In genomic region chr12:51183816-51184215, GRCh38 we compare ENCODE assay signal across 9 cellular contexts. TPM values are rescaled to one million over a fixed set of nuclear protein-coding genes. Genes with fewer than 3 reads are reported as not detected.
DNase-seq lines count a peak whose midpoint lies in the region; TF ChIP-seq lines count a peak whose summit lies in the region.
"Had no signal": no experiment of that assay in that cellular context is flagged by ENCODE, and none has a peak within 500 bp of the region (broad histone marks: within the 10 kb centered on the region; RNA-seq: fewer than 3 reads in every experiment).

No MANE protein-coding gene starts in this region.

- H3K27me3 Mint-ChIP-seq in nephron progenitor cell (ENCODE audit: low read depth, poor library complexity), result peaks cover 11% of the 10 kb centered on the region

- intact Hi-C loops in colonic mucosa (cut with DNase I), result no loop called here

- no peaks in the 10 kb centered on the region for H3K36me3 Mint-ChIP-seq in nephron progenitor cell (ENCODE audit: low read depth)

- no peaks in the 10 kb centered on the region for H3K4me1 ChIP-seq in colonic mucosa

- no peak overlapping the region for H3K4me3 Mint-ChIP-seq in nephron progenitor cell

- H3K27ac ChIP-seq in colonic mucosa, result no peak overlapping the region
- H3K27ac ChIP-seq: VCaP had no signal

- H3K9me3 Mint-ChIP-seq in nephron progenitor cell, result no peaks in the 10 kb centered on the region

- no peaks in the 10 kb centered on the region for H3K9me3 ChIP-seq in colonic mucosa

- H3K4me1 Mint-ChIP-seq in nephron progenitor cell, result peaks cover 39% of the 10 kb centered on the region

- peak; percentile 46 for DNase-seq in Daoy (ENCODE audit: low read depth)
- peak; percentile 81 for DNase-seq in NCI-H2196 (lab: John Stamatoyannopoulos, UW; ENCODE audit: unreplicated experiment)
- peak; percentile 47 for DNase-seq in colonic mucosa
- no peak for DNase-seq in nephron progenitor cell
- no peak for DNase-seq in cerebellar cortex (ENCODE audit: low spot score)
- DNase-seq in germinal center (ENCODE audit: low spot score), result no peak
- DNase-seq in activated effector memory CD4-positive, alpha-beta T cell treated with Interleukin-2 at 50 U/mL for 16 hours, result no peak
- DNase-seq in stimulated activated CD4-positive, alpha-beta T cell treated with anti-CD3 and anti-CD28 coated beads, Interleukin-4, amount 100 ng/mL, for 1 hour, result no peak

- no peak overlapping the region for H3K4me3 ChIP-seq in colonic mucosa

- no peak overlapping the region for H3K9ac ChIP-seq in colonic mucosa (ENCODE audit: low read depth in 2 of 2, low read length in 2 of 2)

- H3K27ac Mint-ChIP-seq in nephron progenitor cell, result peak overlapping the region; percentile 38

- TF ChIP-seq CTCF in colonic mucosa (IDR thresholded peaks at IDR 0.05) (no peak), nephron progenitor cell (IDR thresholded peaks at IDR 0.05) (no peak)

- H3K36me3 ChIP-seq in colonic mucosa, result no peaks in the 10 kb centered on the region

- no peaks in the 10 kb centered on the region for H3K27me3 ChIP-seq in colonic mucosa

RNA-seq across cellular contexts. Expression of gene TFCP2, which starts 10.9 kb away (rescaled TPM):
- 4.9 and 9.5 TPM in 2 replicates for total RNA-seq in Daoy (2014; rRNA removed; shearing (Covaris generic))
- total RNA-seq in colonic mucosa, result 10 to 100 TPM; 24.4 to 30.9 TPM

RNA-seq across cellular contexts. Expression of gene POU6F1, which starts 34.0 kb away (rescaled TPM):
- total RNA-seq in Daoy (2014; rRNA removed; shearing (Covaris generic)), result 0.71 and 4.2 TPM in 2 replicates
- total RNA-seq in colonic mucosa, result 1 to 10 TPM; 4.9 to 5.6 TPM

RNA-seq across cellular contexts. Expression of gene DAZAP2, which starts 54.8 kb away (rescaled TPM):
- total RNA-seq in Daoy (2014; rRNA removed; shearing (Covaris generic)), result 226 and 263 TPM in 2 replicates
- total RNA-seq in colonic mucosa, result 100 to 1,000 TPM; 220 to 291 TPM

Comparison
In these comparisons a context has a peak if more than half of its experiments do, and no peak if none do; other contexts are left out.
1. DNase-seq: peak in Daoy (single experiment), NCI-H2196 (single experiment) and colonic mucosa (single experiment); none in nephron progenitor cell (single experiment), cerebellar cortex (single experiment), germinal center (single experiment), activated effector memory CD4-positive, alpha-beta T cell treated with Interleukin-2 at 50 U/mL for 16 hours (single experiment) and stimulated activated CD4-positive, alpha-beta T cell treated with anti-CD3 and anti-CD28 coated beads, Interleukin-4, amount 100 ng/mL, for 1 hour (single experiment).